ENCODE assay signal across 2 cellular contexts in genomic region chr7:140992422-140992821, GRCh38.
TF ChIP-seq lines count a peak whose summit lies in the region.

No MANE protein-coding gene starts in this region.

TF ChIP-seq in HepG2, 621 proteins besides CTCF, POLR2A, EP300 and RAD21 (continues in another document):
- TF ChIP-seq ISL2 (CRISPR knock-in tag; IDR thresholded peaks at IDR 0.05) (peak; percentile 30; the same call in 1 of the 2 replicates), ZKSCAN8 (CRISPR knock-in tag; IDR thresholded peaks at IDR 0.05; ENCODE audit: borderline replicate concordance) (no peak), ZNF577 (CRISPR knock-in tag; IDR thresholded peaks at IDR 0.05; ENCODE audit: borderline replicate concordance, low read depth) (no peak), FOXK1 (CRISPR knock-in tag; IDR thresholded peaks at IDR 0.05; ENCODE audit: borderline replicate concordance, low read depth) (peak; percentile 43; the same call in 1 of the 2 replicates), ELF3 (CRISPR knock-in tag; IDR thresholded peaks at IDR 0.05) (peak; percentile 37; the same call in 1 of the 2 replicates), ZNF263 (CRISPR knock-in tag; IDR thresholded peaks at IDR 0.05) (0 out of 2 replicates have a peak, but pooled peaks have one; percentile 31), ZNF292 (CRISPR knock-in tag; IDR thresholded peaks at IDR 0.05; ENCODE audit: borderline replicate concordance, low read depth) (peak; percentile 51; the same call in 1 of the 2 replicates), FOXP4 (CRISPR knock-in tag; IDR thresholded peaks at IDR 0.05) (peak; percentile 59), ZNF629 (CRISPR knock-in tag; conservative IDR thresholded peaks at IDR 0.05) (no peak), SMAD9 (CRISPR knock-in tag; IDR thresholded peaks at IDR 0.05) (no peak), ZNF12 (CRISPR knock-in tag; IDR thresholded peaks at IDR 0.05) (peak; percentile 97), FOXJ3 (CRISPR knock-in tag; IDR thresholded peaks at IDR 0.05; ENCODE audit: borderline replicate concordance) (peak; percentile 48; the same call in 1 of the 2 replicates), ZNF800 (CRISPR knock-in tag; IDR thresholded peaks at IDR 0.05) (no peak), HNF4A (CRISPR knock-in tag; IDR thresholded peaks at IDR 0.05) (peak; percentile 57), ZNF598 (CRISPR knock-in tag; IDR thresholded peaks at IDR 0.05; ENCODE audit: borderline replicate concordance) (no peak), ZNF335 (CRISPR knock-in tag; IDR thresholded peaks at IDR 0.05) (no peak), FOXA1 (IDR thresholded peaks at IDR 0.05) (no peak), FOXA1 (CRISPR knock-in tag; IDR thresholded peaks at IDR 0.05) (peak; percentile 81), GATAD2A (CRISPR knock-in tag; IDR thresholded peaks at IDR 0.05) (peak; percentile 54), NR2F6 (IDR thresholded peaks at IDR 0.05) (no peak), NR2F6 (CRISPR knock-in tag; IDR thresholded peaks at IDR 0.05) (peak; percentile 34; the same call in 1 of the 2 replicates), HNRNPL (IDR thresholded peaks at IDR 0.05; ENCODE audit: low read depth, low read length) (no peak), ZNF644 (CRISPR knock-in tag; IDR thresholded peaks at IDR 0.05; ENCODE audit: low read depth) (0 out of 2 replicates have a peak, but pooled peaks have one; percentile 63), BORCS8-MEF2B (CRISPR knock-in tag; IDR thresholded peaks at IDR 0.05) (no peak), HIC2 (CRISPR knock-in tag; IDR thresholded peaks at IDR 0.05; ENCODE audit: low read depth) (peak; percentile 70), PLRG1 (conservative IDR thresholded peaks at IDR 0.05) (no peak)

TF ChIP-seq in K562, 482 proteins besides CTCF, POLR2A, EP300 and RAD21:
- TF ChIP-seq SRSF3 (IDR thresholded peaks at IDR 0.05; ENCODE audit: insufficient read depth, low read length), result no peak
- no peak for TF ChIP-seq ATF1 (CRISPR knock-in tag; IDR thresholded peaks at IDR 0.05)
- no peak for TF ChIP-seq ATF1 (tag; IDR thresholded peaks at IDR 0.05)
- no peak for TF ChIP-seq HMGXB4 (CRISPR knock-in tag; IDR thresholded peaks at IDR 0.05)
- TF ChIP-seq ZHX1 (conservative IDR thresholded peaks at IDR 0.05; ENCODE audit: low read length), result no peak
- no peak for TF ChIP-seq EZH2 (IDR thresholded peaks at IDR 0.05; ENCODE audit: borderline replicate concordance, low read depth, low read length)
- no peak for TF ChIP-seq RNF219 (CRISPR knock-in tag; IDR thresholded peaks at IDR 0.05)
- no peak for TF ChIP-seq RFX5 (IDR thresholded peaks at IDR 0.05; ENCODE audit: low read depth, low read length)
- TF ChIP-seq GATA2 (CRISPR knock-in tag; IDR thresholded peaks at IDR 0.05), result 0 out of 2 replicates have a peak, but pooled peaks have one; percentile 19
- TF ChIP-seq CREB3L1 (IDR thresholded peaks at IDR 0.05; ENCODE audit: borderline replicate concordance, low read depth), result no peak
